ENCODE assay signal across 8 cellular contexts in genomic region chr9:123353984-123354591, GRCh38. TPM values are rescaled to one million over a fixed set of nuclear protein-coding genes. Genes with fewer than 3 reads are reported as not detected.
DNase-seq lines count a peak whose midpoint lies in the region; ATAC-seq and TF ChIP-seq lines count a peak whose summit lies in the region.

No MANE protein-coding gene starts in this region.

- H3K4me1 ChIP-seq in SJSA1 (replicated peaks): 0 out of 2 replicates have a peak, but pooled peaks cover 3% of the 10 kb centered on the region
- no peaks in the 10 kb centered on the region for H3K4me1 ChIP-seq in prostate gland (replicated peaks)

- H3K4me1 Mint-ChIP-seq in activated naive CD4-positive, alpha-beta T cell treated with anti-CD3 and anti-CD28 coated beads for 36 hours (ENCODE audit: low read depth): peaks cover 3% of the 10 kb centered on the region

- H3K27me3 ChIP-seq in SJSA1 (replicated peaks): no peaks in the 10 kb centered on the region
- H3K27me3 ChIP-seq in prostate gland (replicated peaks; ENCODE audit: insufficient read depth): no peaks in the 10 kb centered on the region

- no peaks in the 10 kb centered on the region for H3K9me3 ChIP-seq in SJSA1 (replicated peaks)
- no peaks in the 10 kb centered on the region for H3K9me3 ChIP-seq in prostate gland

- no peaks in the 10 kb centered on the region for H3K36me3 Mint-ChIP-seq in activated naive CD4-positive, alpha-beta T cell treated with anti-CD3 and anti-CD28 coated beads for 36 hours (ENCODE audit: low read depth)

- intact Hi-C loops in activated naive CD4-positive, alpha-beta T cell treated with anti-CD3 and anti-CD28 coated beads for 36 hours (cut with micrococcal nuclease): loop anchor here (1.0 kb wide), 3 partner anchors 31 to 687 kb away; no protein-coding TSS in a partner anchor
- intact Hi-C loops in head of caudate nucleus (cut with DNase I): loop anchor here (5.0 kb wide), 2 partner anchors 33 to 272 kb away; no protein-coding TSS in a partner anchor
- intact Hi-C loops in prostate gland (cut with DNase I): loop anchor here (5.0 to 10.0 kb wide), 3 partner anchors 87 to 889 kb away; partner anchors contain the start of gene STRBP

- ATAC-seq in HG03460 (IDR thresholded peaks at IDR 0.05; ENCODE audit: unreplicated experiment) (peak; percentile 78), HG03439 (IDR thresholded peaks at IDR 0.05; ENCODE audit: unreplicated experiment) (no peak)

- TF ChIP-seq POLR2A in prostate gland (IDR thresholded peaks at IDR 0.05): no peak

- no peak overlapping the region for H3K4me3 ChIP-seq in AG04449 (ENCODE audit: low read depth, low read length)
- no peak overlapping the region for H3K4me3 ChIP-seq in SJSA1
- H3K4me3 ChIP-seq in prostate gland: no peak overlapping the region

- H3K27me3 Mint-ChIP-seq in activated naive CD4-positive, alpha-beta T cell treated with anti-CD3 and anti-CD28 coated beads for 36 hours (ENCODE audit: low read depth): peaks cover 10% of the 10 kb centered on the region

- in situ Hi-C loops in GM13976 (cut with MboI; ENCODE audit: low sequenced_read_pairs, unreplicated experiment): loop anchor here (10.0 to 25.0 kb wide), 2 partner anchors 269 to 892 kb away; no protein-coding TSS in a partner anchor

- 22% methylated on average over 20 of the region's 20 CpGs for WGBS in prostate gland

- no peak for DNase-seq in AG04449 (ENCODE audit: low read depth, low spot score)
- peak; percentile 87 for DNase-seq in GM13976 (ENCODE audit: low spot score)
- peak; percentile 56 to 72 for DNase-seq in SJSA1 (ENCODE audit: low read depth in 1 of 2, low spot score in 2 of 2)
- peak; percentile 68 for DNase-seq in activated naive CD4-positive, alpha-beta T cell treated with anti-CD3 and anti-CD28 coated beads for 36 hours
- DNase-seq in head of caudate nucleus: peak; percentile 62 to 95 (median 80)
- peak; percentile 40 for DNase-seq in prostate gland (ENCODE audit: low spot score)

- POLR2A ChIA-PET in AG04449 (lab: Yijun Ruan, JAX): no interaction called here

- TF ChIP-seq CTCF in AG04449 (IDR thresholded peaks at IDR 0.05; ENCODE audit: insufficient read depth, low read length, missing control alignments) (peak; percentile 92), GM13976 (IDR thresholded peaks at IDR 0.05; ENCODE audit: borderline replicate concordance, control extremely low read depth, extremely low read depth, insufficient read depth, missing control alignments) (peak; percentile 73), prostate gland (IDR thresholded peaks at IDR 0.05) (peak; percentile 65 to 80 (median 70))

- H3K4me3 Mint-ChIP-seq in activated naive CD4-positive, alpha-beta T cell treated with anti-CD3 and anti-CD28 coated beads for 36 hours: no peak overlapping the region

- H3K27ac ChIP-seq in SJSA1: no peak overlapping the region
- H3K27ac ChIP-seq in prostate gland: no peak overlapping the region

- no peak overlapping the region for H3K27ac Mint-ChIP-seq in activated naive CD4-positive, alpha-beta T cell treated with anti-CD3 and anti-CD28 coated beads for 36 hours

- CTCF ChIA-PET in AG04449 (lab: Yijun Ruan, JAX): interaction anchor here (0.7 to 10.5 kb wide), 20 partner anchors 10 to 1051 kb away, joined by 3 to 288 read pairs (median 6); no protein-coding TSS in a partner anchor
- CTCF ChIA-PET in activated naive CD4-positive, alpha-beta T cell treated with anti-CD3 and anti-CD28 coated beads for 36 hours (lab: Charles Lee): interaction anchor here (0.7 to 4.4 kb wide), 19 partner anchors 9 to 538 kb away, joined by 3 to 25 read pairs (median 4); no protein-coding TSS in a partner anchor

- no peaks in the 10 kb centered on the region for H3K9me3 Mint-ChIP-seq in activated naive CD4-positive, alpha-beta T cell treated with anti-CD3 and anti-CD28 coated beads for 36 hours

- H3K36me3 ChIP-seq in SJSA1 (no peaks in the 10 kb centered on the region), prostate gland (no peaks in the 10 kb centered on the region)

RNA-seq across cellular contexts. Expression of gene CRB2, which starts 1.9 kb away (rescaled TPM):
- not detected in 2 replicates for total RNA-seq in SJSA1 (2014; rRNA removed; shearing (Covaris generic))
- total RNA-seq in activated naive CD4-positive, alpha-beta T cell treated with anti-CD3 and anti-CD28 coated beads for 36 hours: not detected
- total RNA-seq in prostate gland: 1 to 10 TPM in 1 of 2 donors, not detected in 1; 1.7 TPM
